Comparison of ENCODE assay signal across 12 cellular contexts in genomic region chr9:72577212-72577753, GRCh38. TPM values are rescaled to one million over a fixed set of nuclear protein-coding genes. Genes with fewer than 3 reads are reported as not detected.
DNase-seq lines count a peak whose midpoint lies in the region; ATAC-seq, FAIRE-seq and TF ChIP-seq lines count a peak whose summit lies in the region.
"Had no signal": no experiment of that assay in that cellular context is flagged by ENCODE, and none has a peak within 500 bp of the region (broad histone marks: within the 10 kb centered on the region; RNA-seq: fewer than 3 reads in every experiment).

No MANE protein-coding gene starts in this region.

- no peak for TF ChIP-seq RAD21 in SK-N-SH (IDR thresholded peaks at IDR 0.05; ENCODE audit: low read length)

- no peaks in the 10 kb centered on the region for H4K20me1 ChIP-seq in SK-N-SH (ENCODE audit: insufficient read depth)

- H3K4me3 ChIP-seq in SK-N-SH (ENCODE audit: low read depth in 2 of 2, low read length in 1 of 2) (no peak overlapping the region), fibroblast of villous mesenchyme (ENCODE audit: low read depth, low read length) (no peak overlapping the region), gastrocnemius medialis (peak overlapping the region in 3 of 4 donors; percentile 34 to 46 (median 39)), H7 (ENCODE audit: insufficient read depth, low read depth, low read length) (no peak overlapping the region)

- CTCF ChIA-PET in SK-N-SH (lab: Yijun Ruan, JAX), result interaction anchor here (1.0 kb wide), 1 partner anchor 16 kb away, joined by 4 read pairs; no protein-coding TSS in a partner anchor

- 3% methylated on average over 4 of the region's 4 CpGs for WGBS in SK-N-SH (ENCODE audit: low lambda C conversion rate)

- H3K9ac ChIP-seq in SK-N-SH, result peak overlapping the region; percentile 1; the same call in 1 of the 2 replicates

- FAIRE-seq in GM12892 (lab: Jason Lieb, UNC), result no peak
- FAIRE-seq: GM12891 had no signal

- H3K36me3 ChIP-seq in SK-N-SH (replicated peaks in 1 of 2; ENCODE audit: control insufficient read depth in 1 of 2, insufficient read depth in 2 of 2, low read length in 1 of 2) (no peaks in the 10 kb centered on the region), gastrocnemius medialis (no peaks in the 10 kb centered on the region), H7 (replicated peaks; ENCODE audit: control insufficient read depth, insufficient read depth, low read length) (no peaks in the 10 kb centered on the region; the same call in 1 of the 2 replicates)

- 0 out of 4 replicates have a peak, but pooled peaks of 1 of the 2 experiments have one; percentile 27 for TF ChIP-seq EP300 in SK-N-SH (IDR thresholded peaks at IDR 0.05; ENCODE audit: borderline replicate concordance in 1 of 2, low read depth in 1 of 2, low read length in 1 of 2)

- peaks cover 38% of the 10 kb centered on the region for H3F3A ChIP-seq in SK-N-SH (replicated peaks; ENCODE audit: insufficient read depth)

- peak; percentile 74 for DNase-seq in GM04504 (ENCODE audit: low read depth)
- DNase-seq in SK-N-SH, result no peak
- DNase-seq in fibroblast of villous mesenchyme (ENCODE audit: low read depth), result peak; percentile 90
- DNase-seq in gastrocnemius medialis, result peak in 1 of 2 donors; percentile 36
- DNase-seq in epidermal melanocyte (ENCODE audit: insufficient read length, low spot score), result no peak
- no peak for DNase-seq in H7
- DNase-seq in NCI-H748 (lab: John Stamatoyannopoulos, UW; ENCODE audit: unreplicated experiment), result no peak
- DNase-seq in GM12892 (ENCODE audit: insufficient read length), result no peak
- DNase-seq: activated CD4-positive, alpha-beta T cell treated with anti-CD3 and anti-CD28 coated beads, Interleukin-2, amount 10 ng/mL, durations not matched to agents 24 days and 14 days; immature natural killer cell had no signal

- peak; percentile 8 to 11 for TF ChIP-seq POLR2A in gastrocnemius medialis (IDR thresholded peaks at IDR 0.05)
- no peak for TF ChIP-seq POLR2A in GM12892 (IDR thresholded peaks at IDR 0.05; ENCODE audit: low read depth, low read length)

- TF ChIP-seq CTCF in SK-N-SH (IDR thresholded peaks at IDR 0.05), result no peak
- TF ChIP-seq CTCF in fibroblast of villous mesenchyme (IDR thresholded peaks at IDR 0.05; ENCODE audit: insufficient read depth, low read depth, low read length), result no peak
- TF ChIP-seq CTCF in gastrocnemius medialis (IDR thresholded peaks at IDR 0.05 in 4 of 5, conservative IDR thresholded peaks at IDR 0.05 in 1 of 5), result no peak

- peak overlapping the region; percentile 55; the same call in 1 of the 2 replicates for H3K4me2 ChIP-seq in SK-N-SH

- no peaks in the 10 kb centered on the region for H3K9me2 ChIP-seq in SK-N-SH

- ATAC-seq in gastrocnemius medialis, result peak; percentile 70
- ATAC-seq: stimulated activated effector memory CD8-positive, alpha-beta T cell treated with anti-CD3 and anti-CD28 coated beads, Interleukin-12 subunit alpha, Interleukin-12 subunit beta, amount 100 ng/mL, for 72 hours had no signal

- H3K27me3 ChIP-seq in SK-N-SH (ENCODE audit: insufficient read depth) (no peaks in the 10 kb centered on the region; the same call in 1 of the 2 replicates), gastrocnemius medialis (no peaks in the 10 kb centered on the region), H7 (ENCODE audit: control insufficient read depth, insufficient read depth, low read length) (no peaks in the 10 kb centered on the region)

- no peaks in the 10 kb centered on the region for H3K79me2 ChIP-seq in SK-N-SH (ENCODE audit: insufficient read depth)

- H3K9me3 ChIP-seq in SK-N-SH (no peaks in the 10 kb centered on the region), gastrocnemius medialis (no peaks in the 10 kb centered on the region)

- H3K4me1 ChIP-seq in SK-N-SH (ENCODE audit: control insufficient read depth in 1 of 2, insufficient read depth in 2 of 2, low read depth in 1 of 2, low read length in 1 of 2) (peaks cover 0 to 33% of the 10 kb centered on the region in 2 experiments; a peak in 2 of 4 replicates), gastrocnemius medialis (peaks cover 44 to 54% of the 10 kb centered on the region in 2 donors)

- POLR2A ChIA-PET in SK-N-SH (lab: Yijun Ruan, JAX), result no interaction called here

- H3K27ac ChIP-seq in SK-N-SH (ENCODE audit: low read depth in 2 of 2, low read length in 1 of 2) (peak overlapping the region; percentile 70 to 71; a peak in 3 of 4 replicates), gastrocnemius medialis (peak overlapping the region; percentile 78 to 90 (median 88))

- H2AFZ ChIP-seq in SK-N-SH (ENCODE audit: low read depth), result peak overlapping the region; percentile 38

- intact Hi-C loops in gastrocnemius medialis (cut with DNase I; ENCODE audit: low total_unique reads), result loop anchor here (1.0 to 5.0 kb wide), 4 partner anchors 50 to 213 kb away; no protein-coding TSS in a partner anchor

- in situ Hi-C loops in gastrocnemius medialis (cut with MboI; ENCODE audit: low sequenced_read_pairs in 4 of 4), result loop anchor here in 1 of 4 donors (10.0 to 25.0 kb wide), 4 partner anchors 190 to 665 kb away; partner anchors contain the start of genes ABHD17B and C9orf85

TF ChIP-seq in SK-N-SH, 30 proteins besides CTCF, POLR2A, EP300 and RAD21:
- TF ChIP-seq FOSL2 (IDR thresholded peaks at IDR 0.05; ENCODE audit: borderline replicate concordance, low read depth) (peak; percentile 61; the same call in 1 of the 2 replicates), ELF1 (IDR thresholded peaks at IDR 0.05) (no peak), GABPA (IDR thresholded peaks at IDR 0.05; ENCODE audit: low read depth) (no peak), MEF2A (IDR thresholded peaks at IDR 0.05; ENCODE audit: borderline replicate concordance, low read depth) (peak; percentile 86), TAF1 (IDR thresholded peaks at IDR 0.05; ENCODE audit: borderline replicate concordance, low read depth, low read length) (no peak), PBX3 (IDR thresholded peaks at IDR 0.05) (peak; percentile 28; the same call in 1 of the 2 replicates), CHD2 (IDR thresholded peaks at IDR 0.05; ENCODE audit: low read length, partially characterized antibody) (no peak), RFX5 (IDR thresholded peaks at IDR 0.05; ENCODE audit: low read length) (no peak), RXRA (IDR thresholded peaks at IDR 0.05; ENCODE audit: borderline replicate concordance, low read depth) (no peak), SMC3 (IDR thresholded peaks at IDR 0.05; ENCODE audit: low read depth, low read length) (no peak), JUND (IDR thresholded peaks at IDR 0.05) (peak; percentile 49; the same call in 1 of the 2 replicates), GATA2 (CRISPR knock-in tag; IDR thresholded peaks at IDR 0.05) (no peak), MAX (IDR thresholded peaks at IDR 0.05; ENCODE audit: low read depth) (no peak), USF2 (IDR thresholded peaks at IDR 0.05; ENCODE audit: borderline replicate concordance, low read depth, low read length) (no peak), NFIC (IDR thresholded peaks at IDR 0.05; ENCODE audit: borderline replicate concordance) (peak; percentile 93), POLR2AphosphoS5 (IDR thresholded peaks at IDR 0.05; ENCODE audit: low read depth, low read length) (no peak), TEAD4 (IDR thresholded peaks at IDR 0.05; ENCODE audit: borderline replicate concordance, insufficient read depth) (no peak), TCF12 (IDR thresholded peaks at IDR 0.05) (peak; percentile 49; the same call in 1 of the 2 replicates), USF1 (IDR thresholded peaks at IDR 0.05; ENCODE audit: borderline replicate concordance, low read depth) (no peak), SIN3A (IDR thresholded peaks at IDR 0.05; ENCODE audit: borderline replicate concordance, low read depth, low read length) (no peak), FOXM1 (IDR thresholded peaks at IDR 0.05; ENCODE audit: low read depth) (no peak)

RNA-seq across cellular contexts. Expression of gene TMC1, which starts 55.9 kb away (rescaled TPM):
- polyA plus RNA-seq in SK-N-SH (2012; rRNA removed), result 0.10 TPM in 1 of 2 replicates, not detected in the other
- 0.06 and 0.10 TPM in 2 replicates for polyA plus RNA-seq in SK-N-SH (2012; cell fraction: cytosol; rRNA removed)
- 0.07 and 0.20 TPM in 2 replicates for polyA plus RNA-seq in SK-N-SH (2012; cell fraction: nucleus; rRNA removed)
- total RNA-seq in fibroblast of villous mesenchyme (under 0.01 and 1.3 TPM in 2 replicates), gastrocnemius medialis (10 to 100 TPM in 1 of 4 donors, 1 to 10 TPM in 1, not detected in 2; 1.2 to 15.7 TPM)
- not detected in 2 replicates for total RNA-seq in H7 (2014; rRNA removed; shearing (Covaris generic))
- polyA plus RNA-seq in GM12892 (2012; ENCODE audit: missing spikeins), result not detected
- total RNA-seq: activated CD4-positive, alpha-beta T cell treated with anti-CD3 and anti-CD28 coated beads, Interleukin-2, amount 10 ng/mL, durations not matched to agents 24 days and 14 days had no signal
- polyA plus RNA-seq: immature natural killer cell had no signal

Comparison
In these comparisons a context has a peak if more than half of its experiments do, and no peak if none do; other contexts are left out.
1. DNase-seq: peak in GM04504 (single experiment) and fibroblast of villous mesenchyme (single experiment); none in SK-N-SH (single experiment), epidermal melanocyte (single experiment), H7 (single experiment), NCI-H748 (single experiment) and GM12892 (single experiment).
2. H3K4me3 ChIP-seq: peak in gastrocnemius medialis (3 of 4); none in SK-N-SH (0 of 2), fibroblast of villous mesenchyme (single experiment) and H7 (single experiment).